1 cellular context compared by ENCODE assay signal in genomic region chr6:116101790-116102189, GRCh38.
A peak's percentile ranks its signal among the peaks of the same experiment; 100 is the strongest.
TF ChIP-seq lines count a peak whose summit lies in the region.

No MANE protein-coding gene starts in this region.

TF ChIP-seq in HepG2, 621 proteins besides CTCF, POLR2A, EP300 and RAD21:
- peak; percentile 95 for TF ChIP-seq ZNF629 (CRISPR knock-in tag; conservative IDR thresholded peaks at IDR 0.05)
- TF ChIP-seq AFF4 (CRISPR knock-in tag; IDR thresholded peaks at IDR 0.05) = 0 out of 2 replicates have a peak, but pooled peaks have one; percentile 34
- TF ChIP-seq ZMYM2 (CRISPR knock-in tag; IDR thresholded peaks at IDR 0.05) = 0 out of 2 replicates have a peak, but pooled peaks have one; percentile 19
- no peak for TF ChIP-seq ATF6 (CRISPR knock-in tag; conservative IDR thresholded peaks at IDR 0.05)
- TF ChIP-seq ZMYM3 (CRISPR knock-in tag; IDR thresholded peaks at IDR 0.05) = 0 out of 2 replicates have a peak, but pooled peaks have one; percentile 32
- no peak for TF ChIP-seq XBP1 (CRISPR knock-in tag; IDR thresholded peaks at IDR 0.05)
- TF ChIP-seq KDM1A (CRISPR knock-in tag; IDR thresholded peaks at IDR 0.05) = peak; percentile 72; the same call in 1 of the 2 replicates
- TF ChIP-seq ZNF543 (CRISPR knock-in tag; IDR thresholded peaks at IDR 0.05) = no peak
